ENCODE assay signal across 15 cellular contexts in the genomic region with DNA sequence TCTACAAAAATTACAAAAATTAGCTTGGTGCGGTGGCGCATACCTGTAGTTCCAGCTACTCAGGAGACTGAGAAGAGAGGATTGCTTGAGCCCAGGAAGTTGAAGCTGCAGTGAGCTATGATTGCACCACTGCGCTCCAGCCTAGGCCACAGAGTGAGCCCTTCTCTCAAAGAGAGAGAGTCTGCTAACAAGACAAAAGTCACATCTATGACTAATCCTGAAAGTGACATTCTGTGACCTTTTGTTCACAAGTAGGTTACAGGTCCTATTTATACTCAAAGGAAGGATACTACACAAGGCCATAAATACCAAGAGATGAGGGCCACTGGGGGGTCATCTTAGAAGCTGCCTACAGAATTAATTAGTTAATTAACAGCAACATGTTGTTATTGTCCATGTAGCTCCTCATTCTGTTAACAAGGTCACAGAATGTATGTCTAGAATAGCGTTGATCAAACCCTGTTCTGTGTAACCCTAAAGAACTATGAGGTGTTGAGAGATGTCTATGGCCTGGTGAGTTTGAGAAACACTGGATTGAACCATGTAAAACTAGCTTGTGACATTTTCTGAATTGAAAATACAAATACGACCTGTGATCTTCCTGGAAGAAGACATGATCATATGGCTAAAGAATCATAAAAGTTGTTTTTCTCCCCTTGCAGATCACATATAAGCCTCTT.
DNase-seq lines count a peak whose midpoint lies in the region; ATAC-seq and TF ChIP-seq lines count a peak whose summit lies in the region.
"Had no signal": no experiment of that assay in that cellular context is flagged by ENCODE, and none has a peak within 500 bp of the region (broad histone marks: within the 10 kb centered on the region; RNA-seq: fewer than 3 reads in every experiment).

No MANE protein-coding gene starts in this region.

- H3K36me3 Mint-ChIP-seq in naive thymus-derived CD4-positive, alpha-beta T cell, result no peaks in the 10 kb centered on the region
- H3K36me3 Mint-ChIP-seq: activated naive CD4-positive, alpha-beta T cell treated with anti-CD3 and anti-CD28 coated beads, Interleukin-2, amount 50 U/mL, for 24 hours; CD8-positive, alpha-beta memory T cell had no signal

- H3K27me3 Mint-ChIP-seq in naive thymus-derived CD4-positive, alpha-beta T cell, result peaks cover 0 to 17% (median 5%) of the 10 kb centered on the region in 5 donors

- intact Hi-C loops in naive thymus-derived CD4-positive, alpha-beta T cell (cut with micrococcal nuclease), result loop anchor here in 1 of 2 donors (10.0 kb wide), 1 partner anchor 1488 kb away; a partner anchor contains a TSS

- H3K4me3 ChIP-seq in naive thymus-derived CD4-positive, alpha-beta T cell (ENCODE audit: low read length), result no peak overlapping the region
- H3K4me3 ChIP-seq: gastroesophageal sphincter, lower lobe of right lung, tibial artery had no signal

- peak; percentile 96 for ATAC-seq in GM18519 (IDR thresholded peaks at IDR 0.05; ENCODE audit: low FRiP score, unreplicated experiment)
- peak; percentile 85 for ATAC-seq in HG02973 (IDR thresholded peaks at IDR 0.05; ENCODE audit: unreplicated experiment)
- no peak for ATAC-seq in naive thymus-derived CD4-positive, alpha-beta T cell
- ATAC-seq: gastroesophageal sphincter, HepG2, lower lobe of right lung had no signal

- H3K9me3 ChIP-seq in naive thymus-derived CD4-positive, alpha-beta T cell (ENCODE audit: control insufficient read depth in 2 of 3, low read length in 3 of 3), result no peaks in the 10 kb centered on the region
- H3K9me3 ChIP-seq: gastroesophageal sphincter, lower lobe of right lung, tibial artery had no signal

- CTCF ChIA-PET in naive thymus-derived CD4-positive, alpha-beta T cell (lab: Charles Lee), result no interaction called here

- POLR2A ChIA-PET in naive thymus-derived CD4-positive, alpha-beta T cell (lab: Charles Lee), result no interaction called here

- no peak overlapping the region for H3K4me3 Mint-ChIP-seq in naive thymus-derived CD4-positive, alpha-beta T cell
- H3K4me3 Mint-ChIP-seq: activated naive CD4-positive, alpha-beta T cell treated with anti-CD3 and anti-CD28 coated beads, Interleukin-2, amount 50 U/mL, for 24 hours; CD8-positive, alpha-beta memory T cell had no signal

- H3K4me1 Mint-ChIP-seq in naive thymus-derived CD4-positive, alpha-beta T cell, result no peaks in the 10 kb centered on the region
- H3K4me1 Mint-ChIP-seq: activated naive CD4-positive, alpha-beta T cell treated with anti-CD3 and anti-CD28 coated beads, Interleukin-2, amount 50 U/mL, for 24 hours; CD8-positive, alpha-beta memory T cell had no signal

- H3K36me3 ChIP-seq in naive thymus-derived CD4-positive, alpha-beta T cell (ENCODE audit: control insufficient read depth in 2 of 3, insufficient read depth in 3 of 3, low read length in 3 of 3), result no peaks in the 10 kb centered on the region
- H3K36me3 ChIP-seq: gastroesophageal sphincter, lower lobe of right lung, tibial artery had no signal

- DNase-seq in GM20000 (ENCODE audit: low spot score) (peak; percentile 34), MV-4-11 (lab: John Stamatoyannopoulos, UW) (peak; percentile 80), COLO668 (lab: John Stamatoyannopoulos, UW; ENCODE audit: unreplicated experiment) (no peak), SHP77 treated with DMSO at 0.1 percent for 48 hours (lab: John Stamatoyannopoulos, UW) (no peak), GM03348 (ENCODE audit: low spot score) (no peak)
- no peak for DNase-seq in naive thymus-derived CD4-positive, alpha-beta T cell
- DNase-seq: CD8-positive, alpha-beta memory T cell; lower lobe of right lung; NCI-H2107; tibial artery had no signal

- H3K27ac ChIP-seq in naive thymus-derived CD4-positive, alpha-beta T cell (ENCODE audit: low read depth, low read length), result no peak overlapping the region
- H3K27ac ChIP-seq: gastroesophageal sphincter, lower lobe of right lung, tibial artery had no signal

- peaks cover 0 to 1% (median 0%) of the 10 kb centered on the region in 11 donors for H3K9me3 Mint-ChIP-seq in naive thymus-derived CD4-positive, alpha-beta T cell
- H3K9me3 Mint-ChIP-seq: activated naive CD4-positive, alpha-beta T cell treated with anti-CD3 and anti-CD28 coated beads, Interleukin-2, amount 50 U/mL, for 24 hours had no signal

- H3K4me1 ChIP-seq in naive thymus-derived CD4-positive, alpha-beta T cell (ENCODE audit: control insufficient read depth in 2 of 2, insufficient read depth in 2 of 2, low read length in 2 of 2), result no peaks in the 10 kb centered on the region
- H3K4me1 ChIP-seq: lower lobe of right lung, tibial artery had no signal

- no peak for TF ChIP-seq CTCF in GM20000 (IDR thresholded peaks at IDR 0.05; ENCODE audit: extremely low read depth, missing control alignments)

- H3K27ac Mint-ChIP-seq in naive thymus-derived CD4-positive, alpha-beta T cell, result no peak overlapping the region
- H3K27ac Mint-ChIP-seq: activated naive CD4-positive, alpha-beta T cell treated with anti-CD3 and anti-CD28 coated beads, Interleukin-2, amount 50 U/mL, for 24 hours; CD8-positive, alpha-beta memory T cell had no signal

- no peaks in the 10 kb centered on the region for H3K27me3 ChIP-seq in naive thymus-derived CD4-positive, alpha-beta T cell (ENCODE audit: control insufficient read depth in 2 of 2, insufficient read depth in 2 of 2, low read length in 2 of 2)
- H3K27me3 ChIP-seq: gastroesophageal sphincter, tibial artery had no signal

Comparison
In these comparisons a context has a peak if more than half of its experiments do, and no peak if none do; other contexts are left out.
1. DNase-seq: peak in GM20000 (single experiment) and MV-4-11 (single experiment); none in COLO668 (single experiment), SHP77 treated with DMSO at 0.1 percent for 48 hours (single experiment), naive thymus-derived CD4-positive, alpha-beta T cell (0 of 9) and GM03348 (single experiment).